Comparison of ENCODE assay signal across 12 cellular contexts in the genomic region with DNA sequence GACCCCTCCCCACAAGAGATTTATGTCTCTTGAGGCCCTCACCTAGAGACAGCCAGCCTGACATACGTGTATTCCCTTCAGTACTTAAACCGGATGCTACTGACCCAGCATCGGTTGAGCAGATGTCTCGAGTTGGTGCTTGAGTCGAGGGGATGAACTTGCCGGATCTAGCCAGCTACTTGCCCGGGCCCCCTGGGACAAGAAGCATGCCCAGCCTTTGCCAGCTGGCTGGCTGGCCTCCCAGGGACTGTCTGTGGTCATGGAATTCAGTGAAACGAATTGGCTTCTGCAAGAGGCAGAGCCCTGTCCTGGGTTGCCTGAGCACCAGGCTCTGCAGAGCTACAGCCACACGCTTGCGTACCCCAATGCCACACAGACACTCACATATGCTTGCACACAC. TPM values are rescaled to one million over a fixed set of nuclear protein-coding genes. Genes with fewer than 3 reads are reported as not detected.
A peak's percentile ranks its signal among the peaks of the same experiment; 100 is the strongest.
DNase-seq lines count a peak whose midpoint lies in the region; ATAC-seq, FAIRE-seq and TF ChIP-seq lines count a peak whose summit lies in the region.
"Had no signal": no experiment of that assay in that cellular context is flagged by ENCODE, and none has a peak within 500 bp of the region (broad histone marks: within the 10 kb centered on the region; RNA-seq: fewer than 3 reads in every experiment).

No MANE protein-coding gene starts in this region.

- intact Hi-C loops in sciatic nerve (cut with DNase I), result no loop called here

- DNase-seq in DMS 273 treated with DMSO at 0.1 percent for 48 hours (lab: John Stamatoyannopoulos, UW) (peak; percentile 86), NCI-H2171 treated with DMSO at 0.1 percent for 48 hours (lab: John Stamatoyannopoulos, UW) (peak; percentile 94), sciatic nerve (ENCODE audit: low spot score) (no peak), GM13977 (ENCODE audit: low spot score) (no peak), GM19239 (ENCODE audit: insufficient read length, low spot score) (no peak)
- no peak for DNase-seq in stimulated activated naive B cell treated with anti-CD40 and anti-IgM and Interleukin-4, amounts not matched to agents 10 μg/mL and 1 μg/mL and 100 μg/mL, for 72 hours
- DNase-seq: activated T-cell treated with anti-CD3 and anti-CD28 coated beads, Interleukin-2, amount 50 U/mL, for 1 hour; colonic mucosa; Kasumi-1 had no signal

- no peak overlapping the region for H3K27ac Mint-ChIP-seq in stimulated activated naive B cell treated with anti-CD40 and anti-IgM and Interleukin-4, amounts not matched to agents 10 μg/mL and 1 μg/mL and 100 μg/mL, for 72 hours

- no peaks in the 10 kb centered on the region for H3K27me3 Mint-ChIP-seq in stimulated activated naive B cell treated with anti-CD40 and anti-IgM and Interleukin-4, amounts not matched to agents 10 μg/mL and 1 μg/mL and 100 μg/mL, for 72 hours

- in situ Hi-C loops in GM13977 (cut with MboI; ENCODE audit: low pct_unique_long_range_greater_than_20kb, low sequenced_read_pairs, unreplicated experiment), result no loop called here

- peaks cover 34 to 70% of the 10 kb centered on the region in 2 donors for H3K36me3 Mint-ChIP-seq in stimulated activated naive B cell treated with anti-CD40 and anti-IgM and Interleukin-4, amounts not matched to agents 10 μg/mL and 1 μg/mL and 100 μg/mL, for 72 hours

- FAIRE-seq in GM19239 (lab: Jason Lieb, UNC), result no peak

- peak; percentile 5 for ATAC-seq in esophagus mucosa
- ATAC-seq in sciatic nerve, result peak; percentile 18
- ATAC-seq in stimulated activated naive B cell treated with anti-CD40 and anti-IgM and Interleukin-4, amounts not matched to agents 10 μg/mL and 1 μg/mL and 100 μg/mL, for 72 hours (replicated peaks), result no peak
- ATAC-seq in GM21390 (IDR thresholded peaks at IDR 0.05; ENCODE audit: unreplicated experiment), result no peak

- H3K4me1 Mint-ChIP-seq in stimulated activated naive B cell treated with anti-CD40 and anti-IgM and Interleukin-4, amounts not matched to agents 10 μg/mL and 1 μg/mL and 100 μg/mL, for 72 hours, result peaks cover 51 to 84% of the 10 kb centered on the region in 2 donors

- H3K4me3 Mint-ChIP-seq in stimulated activated naive B cell treated with anti-CD40 and anti-IgM and Interleukin-4, amounts not matched to agents 10 μg/mL and 1 μg/mL and 100 μg/mL, for 72 hours, result no peak overlapping the region
- H3K4me3 Mint-ChIP-seq: mesothelial cell of epicardium had no signal

- no peaks in the 10 kb centered on the region for H3K9me3 Mint-ChIP-seq in stimulated activated naive B cell treated with anti-CD40 and anti-IgM and Interleukin-4, amounts not matched to agents 10 μg/mL and 1 μg/mL and 100 μg/mL, for 72 hours
- H3K9me3 Mint-ChIP-seq: mesothelial cell of epicardium had no signal

- TF ChIP-seq CTCF in GM13977 (IDR thresholded peaks at IDR 0.05; ENCODE audit: extremely low read depth, insufficient read depth, missing control alignments), result no peak

RNA-seq across cellular contexts. Expression of a gene that starts 35.9 kb away (rescaled TPM):
- total RNA-seq in esophagus mucosa (9.5 TPM), sciatic nerve (35.0 TPM)

Comparison
In these comparisons a context has a peak if more than half of its experiments do, and no peak if none do; other contexts are left out.
1. DNase-seq: peak in DMS 273 treated with DMSO at 0.1 percent for 48 hours (single experiment) and NCI-H2171 treated with DMSO at 0.1 percent for 48 hours (single experiment); none in sciatic nerve (single experiment), GM13977 (single experiment), GM19239 (single experiment) and stimulated activated naive B cell treated with anti-CD40 and anti-IgM and Interleukin-4, amounts not matched to agents 10 μg/mL and 1 μg/mL and 100 μg/mL, for 72 hours (single experiment).
2. ATAC-seq: peak in esophagus mucosa (single experiment) and sciatic nerve (single experiment); none in stimulated activated naive B cell treated with anti-CD40 and anti-IgM and Interleukin-4, amounts not matched to agents 10 μg/mL and 1 μg/mL and 100 μg/mL, for 72 hours (0 of 2) and GM21390 (single experiment).